8 cellular contexts compared by ENCODE assay signal in the genomic region with DNA sequence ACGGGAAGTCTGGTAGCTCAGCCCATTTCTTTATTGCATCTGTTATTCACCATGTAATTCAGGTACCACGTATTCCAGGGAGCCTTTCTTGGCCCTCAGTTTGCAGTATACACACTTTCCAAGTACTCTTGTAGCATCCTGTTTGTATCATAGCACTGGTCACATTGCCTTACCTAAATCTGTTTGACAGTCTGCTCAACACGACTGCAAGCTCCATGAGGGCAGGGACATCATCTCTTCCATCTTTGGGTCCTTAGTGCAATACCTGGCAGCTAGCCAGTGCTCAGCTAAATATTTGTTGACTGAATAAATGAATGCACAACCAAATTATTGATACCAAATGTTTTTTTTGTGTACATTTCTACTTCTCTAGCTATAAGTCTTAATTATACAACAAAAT. TPM values are rescaled to one million over a fixed set of nuclear protein-coding genes. Genes with fewer than 3 reads are reported as not detected.
"Had no signal": no experiment of that assay in that cellular context is flagged by ENCODE, and none has a peak within 500 bp of the region (broad histone marks: within the 10 kb centered on the region; RNA-seq: fewer than 3 reads in every experiment).

No MANE protein-coding gene starts in this region.

- H3K4me3 ChIP-seq: GM23338, HAP-1 had no signal

- FAIRE-seq: HepG2 had no signal

- DNase-seq: H7, HFFc6 had no signal

- H3K4me1 ChIP-seq: HAP-1 had no signal

- H3K4me2 ChIP-seq: GM23338 had no signal

- H3K9me3 ChIP-seq: HAP-1 had no signal

- H2AFZ ChIP-seq: GM23338 had no signal

- H3K36me3 ChIP-seq: HAP-1 had no signal

RNA-seq across cellular contexts. Expression of gene IL18R1, which starts 11.2 kb away (rescaled TPM):
- total RNA-seq: HFFc6 had no signal

RNA-seq across cellular contexts. Expression of gene IL1RL1, which starts 33.0 kb away (rescaled TPM):
- total RNA-seq: GM23338, H4, H7, HFFc6, HT1080 had no signal
- polyA plus RNA-seq: GM23338, IgD-negative memory B cell had no signal
